In genomic region chr20:46157625-46158024, GRCh38 we compare ENCODE assay signal across 17 cellular contexts.
"Had no signal": no experiment of that assay in that cellular context is flagged by ENCODE, and none has a peak within 500 bp of the region (broad histone marks: within the 10 kb centered on the region; RNA-seq: fewer than 3 reads in every experiment).

No MANE protein-coding gene starts in this region.

- DNase-seq: effector CD4-positive, alpha-beta T cell; endodermal cell; erythroblast; foreskin keratinocyte; kidney; left cardiac atrium; left ventricle myocardium inferior; lower lobe of right lung; natural killer cell; occipital lobe; right cardiac atrium; small intestine; stimulated activated CD4-positive, alpha-beta T cell treated with anti-CD3 and anti-CD28 coated beads, Interleukin-12 subunit alpha, Interleukin-12 subunit beta, amount 100 ng/mL, for 4 hours; stimulated activated naive CD4-positive, alpha-beta T cell; stomach; substantia nigra; transverse colon had no signal
